ENCODE assay signal across 1 cellular context in genomic region chr5:102296229-102296817, GRCh38.
TF ChIP-seq lines count a peak whose summit lies in the region.

TSS of gene SLCO4C1 (minus strand) at chr5:102296284. CDS start at chr5:102296262, 22 bp downstream.

TF ChIP-seq in HepG2, 621 proteins besides CTCF, POLR2A, EP300 and RAD21 (continued from another document and continues in another):
- TF ChIP-seq ZNF704 (CRISPR knock-in tag; IDR thresholded peaks at IDR 0.05; ENCODE audit: borderline replicate concordance) (peak; percentile 57; the same call in 1 of the 2 replicates), ZBTB42 (CRISPR knock-in tag; IDR thresholded peaks at IDR 0.05) (no peak), ZNF446 (CRISPR knock-in tag; IDR thresholded peaks at IDR 0.05) (no peak; the same call in 1 of the 2 replicates), ZNF30 (CRISPR knock-in tag; IDR thresholded peaks at IDR 0.05) (no peak), KIAA2018 (CRISPR knock-in tag; IDR thresholded peaks at IDR 0.05; ENCODE audit: borderline replicate concordance) (0 out of 2 replicates have a peak, but pooled peaks have one; percentile 23), ZNF724P (CRISPR knock-in tag; IDR thresholded peaks at IDR 0.05; ENCODE audit: borderline replicate concordance) (peak; percentile 87; the same call in 1 of the 2 replicates), IRF2 (CRISPR knock-in tag; IDR thresholded peaks at IDR 0.05) (peak; percentile 56; the same call in 1 of the 2 replicates), RARG (CRISPR knock-in tag; IDR thresholded peaks at IDR 0.05; ENCODE audit: low read depth) (no peak), ZBTB46 (CRISPR knock-in tag; IDR thresholded peaks at IDR 0.05; ENCODE audit: borderline replicate concordance) (no peak), ZNF776 (CRISPR knock-in tag; IDR thresholded peaks at IDR 0.05) (peak; percentile 78; the same call in 1 of the 2 replicates), ZNF782 (CRISPR knock-in tag; IDR thresholded peaks at IDR 0.05; ENCODE audit: borderline replicate concordance) (no peak; the same call in 1 of the 2 replicates), TIGD3 (CRISPR knock-in tag; IDR thresholded peaks at IDR 0.05; ENCODE audit: borderline replicate concordance) (no peak), SAFB2 (CRISPR knock-in tag; IDR thresholded peaks at IDR 0.05; ENCODE audit: borderline replicate concordance, low read depth) (no peak), ZBTB1 (CRISPR knock-in tag; IDR thresholded peaks at IDR 0.05; ENCODE audit: borderline replicate concordance) (no peak), DZIP1 (CRISPR knock-in tag; IDR thresholded peaks at IDR 0.05) (no peak), PRPF4 (IDR thresholded peaks at IDR 0.05; ENCODE audit: low read depth, low read length, poor library complexity, severe bottlenecking) (no peak), BCL6 (CRISPR knock-in tag; IDR thresholded peaks at IDR 0.05) (0 out of 2 replicates have a peak, but pooled peaks have one; percentile 9), STAT6 (CRISPR knock-in tag; IDR thresholded peaks at IDR 0.05; ENCODE audit: borderline replicate concordance) (no peak; the same call in 1 of the 2 replicates), ZNF280B (CRISPR knock-in tag; IDR thresholded peaks at IDR 0.05; ENCODE audit: borderline replicate concordance) (no peak), PAWR (CRISPR knock-in tag; IDR thresholded peaks at IDR 0.05; ENCODE audit: borderline replicate concordance) (no peak), ZNF605 (CRISPR knock-in tag; IDR thresholded peaks at IDR 0.05) (peak; percentile 77), SUZ12 (IDR thresholded peaks at IDR 0.05; ENCODE audit: low read depth, low read length) (no peak), ZNF430 (CRISPR knock-in tag; IDR thresholded peaks at IDR 0.05) (0 out of 2 replicates have a peak, but pooled peaks have one; percentile 70), KDM1A (CRISPR knock-in tag; IDR thresholded peaks at IDR 0.05) (peak; percentile 17; the same call in 1 of the 2 replicates), CREM (IDR thresholded peaks at IDR 0.05) (no peak), CREM (CRISPR knock-in tag; IDR thresholded peaks at IDR 0.05) (no peak), LCORL (IDR thresholded peaks at IDR 0.05) (no peak), LCORL (CRISPR knock-in tag; IDR thresholded peaks at IDR 0.05) (peak; percentile 87), ZNF350 (CRISPR knock-in tag; IDR thresholded peaks at IDR 0.05; ENCODE audit: borderline replicate concordance, low read depth) (peak; percentile 93; the same call in 1 of the 2 replicates), MYPOP (CRISPR knock-in tag; IDR thresholded peaks at IDR 0.05) (peak; percentile 100), KAT8 (CRISPR knock-in tag; IDR thresholded peaks at IDR 0.05) (peak; percentile 80), ZNF460 (CRISPR knock-in tag; IDR thresholded peaks at IDR 0.05; ENCODE audit: borderline replicate concordance) (peak; percentile 47; the same call in 1 of the 2 replicates)
